18 cellular contexts compared by ENCODE assay signal in genomic region chr10:47222461-47222860, GRCh38.
DNase-seq lines count a peak whose midpoint lies in the region; ATAC-seq and TF ChIP-seq lines count a peak whose summit lies in the region.
"Had no signal": no experiment of that assay in that cellular context is flagged by ENCODE, and none has a peak within 500 bp of the region (broad histone marks: within the 10 kb centered on the region; RNA-seq: fewer than 3 reads in every experiment).

No MANE protein-coding gene starts in this region.

- DNase-seq in cardiac septum (ENCODE audit: low spot score) (peak; percentile 12), heart right ventricle (no peak), endodermal cell (peak; percentile 24), medulla oblongata (ENCODE audit: extremely low spot score) (peak; percentile 34), HT-29 (ENCODE audit: low spot score) (no peak), NCI-H1436 (lab: John Stamatoyannopoulos, UW) (no peak)
- DNase-seq: ACHN; AML-193; Calu3; CD4-positive, alpha-beta memory T cell; COR-L47; DMS53; DMS79 treated with DMSO at 0.1 percent for 48 hours; GOT3; HFFc6 had no signal

- WGBS in heart right ventricle, 2 donors, result 72 to 77% methylated on average over 4 of the region's 4 CpGs
- 66% methylated on average over 4 of the region's 4 CpGs; no CpG with 5 or more reads in 1 of the 2 experiments for WGBS in endodermal cell (ENCODE audit: insufficient coverage in 1 of 2, insufficient read length in 1 of 2), 2 experiments

- H3K27ac ChIP-seq in heart right ventricle (no peak overlapping the region), endodermal cell (ENCODE audit: low read depth, low read length) (no peak overlapping the region)
- H3K27ac ChIP-seq: 22Rv1 had no signal

- H3K36me3 ChIP-seq in heart right ventricle (no peaks in the 10 kb centered on the region), endodermal cell (ENCODE audit: control insufficient read depth, insufficient read depth, low read length) (no peaks in the 10 kb centered on the region)
- H3K36me3 ChIP-seq: HAP-1 had no signal

- no peak overlapping the region for H3K4me3 ChIP-seq in heart right ventricle
- no peak overlapping the region for H3K4me3 ChIP-seq in endodermal cell (ENCODE audit: low read length)
- H3K4me3 ChIP-seq: HAP-1 had no signal

- H3K4me3 Mint-ChIP-seq in endodermal cell, result no peak overlapping the region
- H3K4me3 Mint-ChIP-seq: CD4-positive, alpha-beta memory T cell; HFFc6 had no signal

- no peak for ATAC-seq in heart right ventricle
- ATAC-seq in HG02981 (IDR thresholded peaks at IDR 0.05; ENCODE audit: unreplicated experiment), result no peak

- no peaks in the 10 kb centered on the region for H3K4me1 ChIP-seq in heart right ventricle
- H3K4me1 ChIP-seq in endodermal cell (ENCODE audit: control insufficient read depth, insufficient read depth, low read length), result peaks cover 3% of the 10 kb centered on the region
- H3K4me1 ChIP-seq: HAP-1 had no signal

- H3K27ac Mint-ChIP-seq in endodermal cell, result no peak overlapping the region
- H3K27ac Mint-ChIP-seq: HFFc6 had no signal

- H3K4me1 Mint-ChIP-seq in endodermal cell, result peaks cover 20% of the 10 kb centered on the region

- H3K9me3 Mint-ChIP-seq in endodermal cell, result no peaks in the 10 kb centered on the region
- H3K9me3 Mint-ChIP-seq: CD4-positive, alpha-beta memory T cell; HFFc6 had no signal

- peaks cover 0 to 5% (median 0%) of the 10 kb centered on the region in 7 donors for H3K27me3 ChIP-seq in heart right ventricle
- peaks cover 52% of the 10 kb centered on the region for H3K27me3 ChIP-seq in endodermal cell (ENCODE audit: control insufficient read depth, insufficient read depth, low read length, poor library complexity, severe bottlenecking)

- intact Hi-C loops in cardiac septum (cut with DNase I) (no loop called here), heart right ventricle (cut with DNase I) (no loop called here)

- H3K27me3 Mint-ChIP-seq in endodermal cell (ENCODE audit: insufficient read depth), result peaks cover 23% of the 10 kb centered on the region
- H3K27me3 Mint-ChIP-seq: CD4-positive, alpha-beta memory T cell had no signal

- no peak for TF ChIP-seq CTCF in heart right ventricle (IDR thresholded peaks at IDR 0.05)
- TF ChIP-seq CTCF in endodermal cell (conservative IDR thresholded peaks at IDR 0.05), result no peak

- H3K9me3 ChIP-seq in heart right ventricle, result no peaks in the 10 kb centered on the region
- H3K9me3 ChIP-seq in endodermal cell (ENCODE audit: control insufficient read depth, low read length), result no peaks in the 10 kb centered on the region
- H3K9me3 ChIP-seq: HAP-1 had no signal

- no peak overlapping the region for H3K9ac ChIP-seq in endodermal cell (ENCODE audit: extremely low read depth, low read length, poor library complexity, severe bottlenecking)

- H3K36me3 Mint-ChIP-seq in endodermal cell (ENCODE audit: low read depth), result no peaks in the 10 kb centered on the region
- H3K36me3 Mint-ChIP-seq: CD4-positive, alpha-beta memory T cell had no signal

Comparison
In these comparisons a context has a peak if more than half of its experiments do, and no peak if none do; other contexts are left out.
1. DNase-seq: peak in cardiac septum (single experiment), endodermal cell (single experiment) and medulla oblongata (single experiment); none in heart right ventricle (0 of 2), HT-29 (single experiment) and NCI-H1436 (single experiment).